24 cellular contexts compared by ENCODE assay signal in the genomic region with DNA sequence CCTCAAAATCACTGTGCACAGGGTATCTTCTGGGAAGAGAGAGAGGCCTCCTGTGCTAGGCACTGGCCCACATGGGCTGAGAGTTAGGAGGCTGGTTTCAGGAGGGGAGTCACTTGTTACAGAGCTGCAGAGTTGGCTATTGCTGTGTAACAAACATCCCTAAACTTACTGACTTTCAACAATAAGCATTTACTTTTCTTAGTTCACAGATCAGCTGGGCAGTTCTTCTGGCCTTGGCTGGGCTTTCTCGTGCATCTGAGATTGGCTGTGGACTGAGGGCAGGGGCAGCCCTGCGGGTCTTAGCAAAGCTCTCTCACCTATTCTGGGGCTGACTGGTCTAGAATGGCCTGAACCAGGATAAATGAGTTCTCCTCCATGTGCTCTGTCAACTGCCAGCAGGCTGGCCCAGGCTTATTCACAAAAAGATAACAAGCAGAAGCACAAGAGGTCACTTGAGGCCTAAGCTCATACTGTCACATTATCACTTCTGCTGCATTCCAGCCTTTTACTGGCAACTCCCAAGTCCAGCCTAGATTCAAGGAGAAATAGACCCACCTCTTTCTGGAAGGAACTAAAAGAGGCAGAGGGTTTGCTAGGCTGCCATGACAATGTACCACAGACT. TPM values are rescaled to one million over a fixed set of nuclear protein-coding genes. Genes with fewer than 3 reads are reported as not detected.
DNase-seq lines count a peak whose midpoint lies in the region; ATAC-seq, FAIRE-seq and TF ChIP-seq lines count a peak whose summit lies in the region.
"Had no signal": no experiment of that assay in that cellular context is flagged by ENCODE, and none has a peak within 500 bp of the region (broad histone marks: within the 10 kb centered on the region; RNA-seq: fewer than 3 reads in every experiment).

No MANE protein-coding gene starts in this region.

- no peaks in the 10 kb centered on the region for H3K27me3 ChIP-seq in Karpas-422 (ENCODE audit: low read length)
- peaks cover 0 to 18% (median 0%) of the 10 kb centered on the region in 9 donors for H3K27me3 ChIP-seq in heart left ventricle
- no peaks in the 10 kb centered on the region for H3K27me3 ChIP-seq in right cardiac atrium (ENCODE audit: control insufficient read depth, insufficient read depth)
- H3K27me3 ChIP-seq: BE2C had no signal

- no peaks in the 10 kb centered on the region for H3K9me2 ChIP-seq in Karpas-422 (replicated peaks; ENCODE audit: insufficient read depth, low read length)

- TF ChIP-seq POLR2A in heart left ventricle (IDR thresholded peaks at IDR 0.05) (no peak), H54 (IDR thresholded peaks at IDR 0.05; ENCODE audit: low read depth, low read length) (no peak)

- H3K4me3 ChIP-seq in HEK293 (ENCODE audit: low read depth, low read length) (no peak overlapping the region), Karpas-422 (ENCODE audit: low read length) (no peak overlapping the region), heart left ventricle (no peak overlapping the region), right cardiac atrium (ENCODE audit: low read length) (no peak overlapping the region)
- H3K4me3 ChIP-seq: GM23248 had no signal

- no peak overlapping the region for H3K9ac ChIP-seq in Karpas-422 (ENCODE audit: low read length)
- H3K9ac ChIP-seq: GM23248 had no signal

- in situ Hi-C loops in G401 (cut with HindIII; ENCODE audit: low sequenced_read_pairs), result no loop called here

- no peak for FAIRE-seq in H54 (lab: Jason Lieb, UNC)
- FAIRE-seq: A204.1, G401.6, GM12892, GM18507 had no signal

- CTCF ChIA-PET in HEK293 (lab: Yijun Ruan, JAX), result interaction anchor here (0.6 to 5.3 kb wide), 2 partner anchors 7 to 48 kb away, joined by 3 to 36 read pairs; no protein-coding TSS in a partner anchor

- intact Hi-C loops in heart left ventricle (cut with DNase I), result loop anchor here in 3 of 10 donors (5.0 to 10.0 kb wide), 4 partner anchors 59 to 289 kb away; a partner anchor contains a TSS
- intact Hi-C loops in right cardiac atrium (cut with DNase I), result no loop called here

- TF ChIP-seq CTCF in HEK293 (tag by site-specific recombination; IDR thresholded peaks at IDR 0.05) (no peak), heart left ventricle (IDR thresholded peaks at IDR 0.05) (no peak)

- no peak overlapping the region for H3K4me2 ChIP-seq in Karpas-422 (ENCODE audit: low read depth, low read length, poor library complexity, severe bottlenecking)

- H3K36me3 ChIP-seq in HEK293 (ENCODE audit: control insufficient read depth in 2 of 2, insufficient read depth in 1 of 2, low read length in 2 of 2), result no peaks in the 10 kb centered on the region
- no peaks in the 10 kb centered on the region for H3K36me3 ChIP-seq in Karpas-422 (ENCODE audit: insufficient read depth, low read length)
- no peaks in the 10 kb centered on the region for H3K36me3 ChIP-seq in heart left ventricle
- H3K36me3 ChIP-seq: BE2C had no signal

- POLR2A ChIA-PET in HEK293 (lab: Yijun Ruan, JAX), result no interaction called here

- ATAC-seq in heart left ventricle (peak; percentile 63 to 77 (median 72)), right cardiac atrium (peak; percentile 27 to 42)
- ATAC-seq in stimulated activated naive CD8-positive, alpha-beta T cell treated with anti-CD3 and anti-CD28 coated beads, Interleukin-15, Interleukin-2, amounts not matched to agents 100 U/mL and 50 U/mL, for 24 hours, result no peak
- ATAC-seq: HCT116 had no signal

- 69 to 88% (median 84%) methylated on average over 2 of the region's 2 CpGs for WGBS in heart left ventricle, 4 donors
- 87% methylated on average over 2 of the region's 2 CpGs for WGBS in right cardiac atrium

- H4K20me1 ChIP-seq in Karpas-422 (ENCODE audit: insufficient read depth, low read depth, low read length), result no peaks in the 10 kb centered on the region

- H3K79me2 ChIP-seq in Karpas-422 (ENCODE audit: low read length), result no peaks in the 10 kb centered on the region

- DNase-seq in Karpas-422, result peak; percentile 35
- no peak for DNase-seq in heart left ventricle
- no peak for DNase-seq in right cardiac atrium
- DNase-seq in H54 (ENCODE audit: insufficient read length, low spot score), result no peak
- DNase-seq in globus pallidus (ENCODE audit: low spot score), result no peak
- no peak for DNase-seq in stimulated activated naive CD8-positive, alpha-beta T cell treated with anti-CD3 and anti-CD28 coated beads, Interleukin-15, Interleukin-2, amounts not matched to agents 100 U/mL and 50 U/mL, for 24 hours
- DNase-seq in G401 (ENCODE audit: low spot score), result no peak
- DNase-seq: ACHN; BE2C; C1 segment of cervical spinal cord; CD4-positive, CD25-positive, alpha-beta regulatory T cell; CD8-positive, alpha-beta memory T cell; COR-L47; DMS 273 treated with DMSO at 0.1 percent for 48 hours; DMS53; DND-41; EL; GM23248 had no signal

- no peaks in the 10 kb centered on the region for H3K4me1 ChIP-seq in HEK293 (ENCODE audit: control insufficient read depth, insufficient read depth, low read length)
- no peaks in the 10 kb centered on the region for H3K4me1 ChIP-seq in Karpas-422 (ENCODE audit: low read length)
- H3K4me1 ChIP-seq in heart left ventricle, result peaks cover 0 to 9% (median 0%) of the 10 kb centered on the region in 12 donors
- no peaks in the 10 kb centered on the region for H3K4me1 ChIP-seq in right cardiac atrium (ENCODE audit: control insufficient read depth, insufficient read depth, low read length)
- H3K4me1 ChIP-seq: BE2C had no signal

- no peak overlapping the region for H3K27ac ChIP-seq in HEK293 (ENCODE audit: extremely low read depth, low read depth, low read length)
- H3K27ac ChIP-seq in Karpas-422 (ENCODE audit: low read length), result no peak overlapping the region
- no peak overlapping the region for H3K27ac ChIP-seq in heart left ventricle
- H3K27ac ChIP-seq in right cardiac atrium (ENCODE audit: low read length), result no peak overlapping the region
- H3K27ac ChIP-seq: GM23248 had no signal

- no peak overlapping the region for H2AFZ ChIP-seq in Karpas-422 (ENCODE audit: low read length)
- H2AFZ ChIP-seq: GM23248 had no signal

- H3K9me3 ChIP-seq in HEK293 (ENCODE audit: control insufficient read depth, insufficient read depth, low read depth, low read length) (no peaks in the 10 kb centered on the region), Karpas-422 (ENCODE audit: low read length) (no peaks in the 10 kb centered on the region), heart left ventricle (no peaks in the 10 kb centered on the region), right cardiac atrium (ENCODE audit: control insufficient read depth, low read length) (no peaks in the 10 kb centered on the region)
- H3K9me3 ChIP-seq: BE2C had no signal

TF ChIP-seq in HEK293, 187 proteins besides CTCF, POLR2A, EP300 and RAD21:
- TF ChIP-seq ZNF416 (tag by site-specific recombination; IDR thresholded peaks at IDR 0.05), result no peak
- peak; percentile 85; the same call in 1 of the 2 replicates for TF ChIP-seq RBAK (tag by site-specific recombination; IDR thresholded peaks at IDR 0.05)

RNA-seq across cellular contexts. Expression of a gene that starts 17.2 kb away (rescaled TPM):
- total RNA-seq in Karpas-422 (2014; rRNA removed; shearing (Covaris generic); ENCODE audit: low replicate concordance), result 11.1 and 12.2 TPM in 2 replicates
- total RNA-seq in heart left ventricle, result 10 to 100 TPM; 17.9 to 24.1 (median 21.6) TPM
- polyA plus RNA-seq in heart left ventricle, result 10 to 100 TPM in 1 of 2 donors, 1 to 10 TPM in 1; 5.1 to 17.5 TPM
- total RNA-seq in right cardiac atrium, result 10 to 100 TPM; 20.1 to 26.7 (median 20.5) TPM
- 7.3 TPM for polyA plus RNA-seq in right cardiac atrium
- 21.7 and 23.3 TPM in 2 replicates for total RNA-seq in G401 (2014; rRNA removed; shearing (Covaris generic))

RNA-seq across cellular contexts. Expression of a gene that starts 51.0 kb away (rescaled TPM):
- 32.5 and 60.6 TPM in 2 replicates for total RNA-seq in Karpas-422 (2014; rRNA removed; shearing (Covaris generic); ENCODE audit: low replicate concordance)
- 100 to 1,000 TPM in 3 of 9 donors, 10 to 100 TPM in 6; 80.9 to 133 (median 88.8) TPM for total RNA-seq in heart left ventricle
- 100 to 1,000 TPM; 117 to 173 TPM for polyA plus RNA-seq in heart left ventricle
- 10 to 100 TPM; 63.4 to 93.0 (median 89.8) TPM for total RNA-seq in right cardiac atrium
- polyA plus RNA-seq in right cardiac atrium, result 125 TPM
- 29.8 and 46.4 TPM in 2 replicates for total RNA-seq in G401 (2014; rRNA removed; shearing (Covaris generic))
